Comparison of ENCODE assay signal across 11 cellular contexts in the genomic region with DNA sequence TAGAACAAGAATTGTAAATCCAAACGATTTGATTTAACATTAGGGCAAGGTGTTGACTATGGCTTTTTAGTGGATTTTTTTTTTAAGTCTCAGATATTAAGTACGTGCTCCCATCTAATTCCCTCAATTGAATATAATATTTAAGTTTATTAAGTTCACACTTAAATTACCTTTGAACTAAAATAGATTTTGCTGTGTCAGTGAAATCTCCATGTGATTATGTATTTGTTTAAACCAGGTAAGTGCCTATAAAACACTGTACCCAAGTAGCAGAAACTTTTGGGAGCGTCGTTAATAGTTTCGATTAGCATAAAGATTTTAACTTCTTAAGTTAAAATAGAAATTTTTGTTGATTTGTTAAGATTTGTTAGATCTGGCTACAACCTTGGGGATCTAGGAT. TPM values are rescaled to one million over a fixed set of nuclear protein-coding genes. Genes with fewer than 3 reads are reported as not detected.
A peak's percentile ranks its signal among the peaks of the same experiment; 100 is the strongest.
DNase-seq lines count a peak whose midpoint lies in the region; ATAC-seq and TF ChIP-seq lines count a peak whose summit lies in the region.
"Had no signal": no experiment of that assay in that cellular context is flagged by ENCODE, and none has a peak within 500 bp of the region (broad histone marks: within the 10 kb centered on the region; RNA-seq: fewer than 3 reads in every experiment).

No MANE protein-coding gene starts in this region.

- WGBS in HUES64, result 87% methylated on average over 3 of the region's 5 CpGs

- no peak overlapping the region for H3K27ac ChIP-seq in BLaER1
- no peak overlapping the region for H3K27ac ChIP-seq in HUES64 (ENCODE audit: low read depth, low read length)
- H3K27ac ChIP-seq in breast epithelium, result peak overlapping the region in 1 of 2 donors; percentile 98

- H3K4me1 ChIP-seq in BLaER1 (peaks cover 24% of the 10 kb centered on the region), HUES64 (ENCODE audit: insufficient read depth, low read length) (peaks cover 8% of the 10 kb centered on the region), breast epithelium (peaks cover 0 to 13% of the 10 kb centered on the region in 2 donors)

- peaks cover 31% of the 10 kb centered on the region for H3K36me3 ChIP-seq in BLaER1
- peaks cover 31% of the 10 kb centered on the region for H3K36me3 ChIP-seq in HUES64 (ENCODE audit: insufficient read depth, low read length)
- H3K36me3 ChIP-seq in breast epithelium, result no peaks in the 10 kb centered on the region

- peak overlapping the region; percentile 44 to 97 for H3K27ac Mint-ChIP-seq in natural killer cell

- no peak for TF ChIP-seq CTCF in breast epithelium (IDR thresholded peaks at IDR 0.05)
- TF ChIP-seq CTCF in natural killer cell (IDR thresholded peaks at IDR 0.05), result no peak

- H3K9me3 Mint-ChIP-seq in natural killer cell, result no peaks in the 10 kb centered on the region

- intact Hi-C loops in breast epithelium (cut with DNase I; ENCODE audit: low total_unique reads), result no loop called here
- intact Hi-C loops in natural killer cell (cut with micrococcal nuclease), result no loop called here

- peaks cover 38 to 40% of the 10 kb centered on the region in 2 donors for H3K27me3 Mint-ChIP-seq in natural killer cell (ENCODE audit: low read depth in 2 of 2)

- no peaks in the 10 kb centered on the region for H4K20me1 ChIP-seq in BLaER1

- H3K9me3 ChIP-seq in BLaER1 (no peaks in the 10 kb centered on the region), HUES64 (ENCODE audit: insufficient read depth, low read depth, low read length) (no peaks in the 10 kb centered on the region), breast epithelium (no peaks in the 10 kb centered on the region)

- no peak overlapping the region for H3K4me3 ChIP-seq in BLaER1
- 0 out of 2 replicates have a peak overlapping the region, but pooled peaks have one; percentile 97 for H3K4me3 ChIP-seq in HUES64 (ENCODE audit: low read length)
- H3K4me3 ChIP-seq in breast epithelium, result peak overlapping the region in 2 of 3 donors; percentile 82 to 91

- DNase-seq in breast epithelium (ENCODE audit: low spot score in 2 of 2) (no peak), natural killer cell (no peak), cortex of kidney (lab: John Stamatoyannopoulos, UW) (no peak), dermis blood vessel endothelial cell (no peak)
- DNase-seq: activated naive CD4-positive, alpha-beta T cell treated with anti-CD3 and anti-CD28 coated beads, Interleukin-2, amount 50 U/mL, for 16 hours had no signal

- H3K4me1 Mint-ChIP-seq in natural killer cell, result peaks cover 28 to 35% of the 10 kb centered on the region in 2 donors

- no peaks in the 10 kb centered on the region for H3K36me3 Mint-ChIP-seq in natural killer cell

- no peak for TF ChIP-seq POLR2A in breast epithelium (IDR thresholded peaks at IDR 0.05)

- peak overlapping the region; percentile 96 for H3K4me2 ChIP-seq in BLaER1

- ATAC-seq in natural killer cell (no peak), GM21717 (IDR thresholded peaks at IDR 0.05; ENCODE audit: unreplicated experiment) (no peak), HG03095 (IDR thresholded peaks at IDR 0.05; ENCODE audit: unreplicated experiment) (no peak)

- H3K27me3 ChIP-seq in BLaER1 (no peaks in the 10 kb centered on the region), HUES64 (ENCODE audit: insufficient read depth, low read length) (no peaks in the 10 kb centered on the region), breast epithelium (no peaks in the 10 kb centered on the region)

- peak overlapping the region; percentile 95 for H3K4me3 Mint-ChIP-seq in natural killer cell

- H3K9ac ChIP-seq in BLaER1 (peak overlapping the region; percentile 16; the same call in 1 of the 2 replicates), HUES64 (ENCODE audit: low read depth, low read length) (no peak overlapping the region)

RNA-seq across cellular contexts. Expression of a gene that starts 1.6 kb away (rescaled TPM):
- polyA plus RNA-seq in HUES64 (2013, experiment 1 of 2), result 7.2 TPM
- 9.7 TPM for polyA plus RNA-seq in HUES64 (2013, experiment 2 of 2)
- total RNA-seq in breast epithelium (10 to 100 TPM; 27.4 to 40.5 (median 32.4) TPM), natural killer cell (10 to 100 TPM; 12.0 to 14.4 (median 13.9) TPM), dermis blood vessel endothelial cell (26.8 and 32.7 TPM in 2 replicates)

RNA-seq across cellular contexts. Expression of a gene that starts 33.5 kb away (rescaled TPM):
- 12.1 TPM for polyA plus RNA-seq in HUES64 (2013, experiment 1 of 2)
- polyA plus RNA-seq in HUES64 (2013, experiment 2 of 2), result 14.6 TPM
- total RNA-seq in breast epithelium (100 to 1,000 TPM; 110 to 129 (median 128) TPM), natural killer cell (10 to 100 TPM; 57.1 to 61.9 (median 58.0) TPM), dermis blood vessel endothelial cell (76.4 and 77.1 TPM in 2 replicates)

RNA-seq across cellular contexts. Expression of a gene that starts 45.2 kb away (rescaled TPM):
- not detected for polyA plus RNA-seq in HUES64 (2013, experiment 1 of 2)
- not detected for polyA plus RNA-seq in HUES64 (2013, experiment 2 of 2)
- total RNA-seq in breast epithelium (not detected), natural killer cell (not detected), dermis blood vessel endothelial cell (not detected in 2 replicates)
- total RNA-seq: H1, omental fat pad had no signal
- polyA plus RNA-seq: H1 had no signal
